1 cellular context compared by ENCODE assay signal in the genomic region with DNA sequence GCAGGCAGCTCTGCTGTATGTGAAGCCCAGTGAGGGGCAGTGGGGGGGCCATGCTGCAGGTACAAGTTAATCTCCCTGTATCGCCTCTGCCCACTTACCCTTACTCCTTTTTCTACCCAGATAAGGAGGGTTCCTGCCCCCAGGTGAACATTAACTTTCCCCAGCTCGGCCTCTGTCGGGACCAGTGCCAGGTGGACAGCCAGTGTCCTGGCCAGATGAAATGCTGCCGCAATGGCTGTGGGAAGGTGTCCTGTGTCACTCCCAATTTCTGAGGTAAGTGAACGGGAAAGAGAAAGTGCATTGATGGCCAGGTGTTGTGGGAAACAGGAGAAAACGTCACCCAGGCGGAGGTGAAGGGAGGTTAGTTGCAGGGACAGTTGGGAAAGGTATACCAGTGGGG.
TF ChIP-seq lines count a peak whose summit lies in the region.

No MANE protein-coding gene starts in this region.

TF ChIP-seq in HepG2, 621 proteins besides CTCF, POLR2A, EP300 and RAD21:
- TF ChIP-seq, protein P1, sequence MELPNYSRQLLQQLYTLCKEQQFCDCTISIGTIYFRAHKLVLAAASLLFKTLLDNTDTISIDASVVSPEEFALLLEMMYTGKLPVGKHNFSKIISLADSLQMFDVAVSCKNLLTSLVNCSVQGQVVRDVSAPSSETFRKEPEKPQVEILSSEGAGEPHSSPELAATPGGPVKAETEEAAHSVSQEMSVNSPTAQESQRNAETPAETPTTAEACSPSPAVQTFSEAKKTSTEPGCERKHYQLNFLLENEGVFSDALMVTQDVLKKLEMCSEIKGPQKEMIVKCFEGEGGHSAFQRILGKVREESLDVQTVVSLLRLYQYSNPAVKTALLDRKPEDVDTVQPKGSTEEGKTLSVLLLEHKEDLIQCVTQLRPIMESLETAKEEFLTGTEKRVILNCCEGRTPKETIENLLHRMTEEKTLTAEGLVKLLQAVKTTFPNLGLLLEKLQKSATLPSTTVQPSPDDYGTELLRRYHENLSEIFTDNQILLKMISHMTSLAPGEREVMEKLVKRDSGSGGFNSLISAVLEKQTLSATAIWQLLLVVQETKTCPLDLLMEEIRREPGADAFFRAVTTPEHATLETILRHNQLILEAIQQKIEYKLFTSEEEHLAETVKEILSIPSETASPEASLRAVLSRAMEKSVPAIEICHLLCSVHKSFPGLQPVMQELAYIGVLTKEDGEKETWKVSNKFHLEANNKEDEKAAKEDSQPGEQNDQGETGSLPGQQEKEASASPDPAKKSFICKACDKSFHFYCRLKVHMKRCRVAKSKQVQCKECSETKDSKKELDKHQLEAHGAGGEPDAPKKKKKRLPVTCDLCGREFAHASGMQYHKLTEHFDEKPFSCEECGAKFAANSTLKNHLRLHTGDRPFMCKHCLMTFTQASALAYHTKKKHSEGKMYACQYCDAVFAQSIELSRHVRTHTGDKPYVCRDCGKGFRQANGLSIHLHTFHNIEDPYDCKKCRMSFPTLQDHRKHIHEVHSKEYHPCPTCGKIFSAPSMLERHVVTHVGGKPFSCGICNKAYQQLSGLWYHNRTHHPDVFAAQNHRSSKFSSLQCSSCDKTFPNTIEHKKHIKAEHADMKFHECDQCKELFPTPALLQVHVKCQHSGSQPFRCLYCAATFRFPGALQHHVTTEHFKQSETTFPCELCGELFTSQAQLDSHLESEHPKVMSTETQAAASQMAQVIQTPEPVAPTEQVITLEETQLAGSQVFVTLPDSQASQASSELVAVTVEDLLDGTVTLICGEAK (IDR thresholded peaks at IDR 0.05), result no peak
- TF ChIP-seq, protein P1 (CRISPR knock-in tag; IDR thresholded peaks at IDR 0.05), result 0 out of 2 replicates have a peak, but pooled peaks have one; percentile 21
- no peak for TF ChIP-seq RBM22 (optimal IDR thresholded peaks at IDR 0.05; ENCODE audit: low read length)
